ENCODE assay signal across 14 cellular contexts in genomic region chr9:3045153-3045552, GRCh38.
DNase-seq lines count a peak whose midpoint lies in the region; TF ChIP-seq lines count a peak whose summit lies in the region.
"Had no signal": no experiment of that assay in that cellular context is flagged by ENCODE, and none has a peak within 500 bp of the region (broad histone marks: within the 10 kb centered on the region; RNA-seq: fewer than 3 reads in every experiment).

No MANE protein-coding gene starts in this region.

- peak; percentile 86 for TF ChIP-seq EP300 in neural cell (conservative IDR thresholded peaks at IDR 0.05; ENCODE audit: poor library complexity, severe bottlenecking)
- no peak for TF ChIP-seq EP300 in ovary (IDR thresholded peaks at IDR 0.05)

- no peak overlapping the region for H2AFZ ChIP-seq in neural cell (ENCODE audit: low read depth, low read length)
- H2AFZ ChIP-seq: GM23338 had no signal

- CTCF ChIA-PET in RWPE1 (lab: Yijun Ruan, JAX), result no interaction called here

- no peak for TF ChIP-seq POLR2A in ovary (IDR thresholded peaks at IDR 0.05)

- H3K4me2 ChIP-seq in neural cell (ENCODE audit: low read length), result no peak overlapping the region
- H3K4me2 ChIP-seq: A549, GM23338 had no signal

- H3K4me1 ChIP-seq in ovary (ENCODE audit: insufficient read depth), result no peaks in the 10 kb centered on the region
- H3K4me1 ChIP-seq: Caco-2 had no signal

- POLR2A ChIA-PET in RWPE1 (lab: Yijun Ruan, JAX; ENCODE audit: low non-redundant PET), result no interaction called here

- H3K9me2 ChIP-seq in neural cell (ENCODE audit: insufficient read depth, low read length), result no peaks in the 10 kb centered on the region

- no peak for TF ChIP-seq RAD21 in neural cell (conservative IDR thresholded peaks at IDR 0.05)

- WGBS in ovary, 3 donors, result 44 to 68% (median 48%) methylated on average over 1 of the region's 1 CpG

- no peak overlapping the region for H3K27ac ChIP-seq in neural cell (ENCODE audit: low read length)
- no peak overlapping the region for H3K27ac ChIP-seq in RWPE1
- H3K27ac ChIP-seq in ovary, result no peak overlapping the region
- H3K27ac ChIP-seq: A549 had no signal

- H3K9me3 ChIP-seq in neural cell (ENCODE audit: low read length) (no peaks in the 10 kb centered on the region), ovary (no peaks in the 10 kb centered on the region)
- H3K9me3 ChIP-seq: A549, Caco-2 had no signal

- no peaks in the 10 kb centered on the region for H3F3A ChIP-seq in neural cell (ENCODE audit: insufficient read depth, low read length, poor library complexity, severe bottlenecking)

- no peak overlapping the region for H3K9ac ChIP-seq in neural cell (ENCODE audit: low read length)

- H3K4me3 ChIP-seq in neural cell (ENCODE audit: low read length) (no peak overlapping the region), ovary (no peak overlapping the region)
- H3K4me3 ChIP-seq: A549, GM12878, GM23338 had no signal

- intact Hi-C loops in ovary (cut with DNase I), result no loop called here

- DNase-seq in NCI-H2171 (lab: John Stamatoyannopoulos, UW) (peak; percentile 72), NCI-H82 (lab: John Stamatoyannopoulos, UW) (peak; percentile 79), cerebellum (ENCODE audit: low spot score) (peak; percentile 11), RWPE1 (ENCODE audit: low spot score) (no peak), ovary (no peak), mucosa of gallbladder (ENCODE audit: low spot score) (no peak)
- DNase-seq in stimulated activated naive CD4-positive, alpha-beta T cell treated with Interleukin-2 at 50 U/mL for 16 hours (lab: John Stamatoyannopoulos, UW), result no peak
- DNase-seq: Caco-2; CD8-positive, alpha-beta memory T cell; H9 had no signal

- no peaks in the 10 kb centered on the region for H4K20me1 ChIP-seq in neural cell (ENCODE audit: insufficient read depth)

- TF ChIP-seq CTCF in neural cell (IDR thresholded peaks at IDR 0.05; ENCODE audit: poor library complexity, severe bottlenecking) (no peak), RWPE1 (conservative IDR thresholded peaks at IDR 0.05; ENCODE audit: low read depth) (no peak), ovary (IDR thresholded peaks at IDR 0.05) (no peak)

- H3K27me3 ChIP-seq in neural cell (ENCODE audit: insufficient read depth, low read depth, low read length) (no peaks in the 10 kb centered on the region), ovary (no peaks in the 10 kb centered on the region)

- no peaks in the 10 kb centered on the region for H3K36me3 ChIP-seq in neural cell (ENCODE audit: insufficient read depth, low read length)
- H3K36me3 ChIP-seq in ovary, result no peaks in the 10 kb centered on the region

- H3K79me2 ChIP-seq in neural cell (replicated peaks; ENCODE audit: insufficient read depth, low read length), result no peaks in the 10 kb centered on the region

TF ChIP-seq in neural cell, 6 proteins besides CTCF, POLR2A, EP300 and RAD21:
- no peak for TF ChIP-seq MXI1 (conservative IDR thresholded peaks at IDR 0.05; ENCODE audit: poor library complexity, severe bottlenecking)
- no peak for TF ChIP-seq TAF1 (IDR thresholded peaks at IDR 0.05; ENCODE audit: low read depth)
- TF ChIP-seq, protein P1, sequence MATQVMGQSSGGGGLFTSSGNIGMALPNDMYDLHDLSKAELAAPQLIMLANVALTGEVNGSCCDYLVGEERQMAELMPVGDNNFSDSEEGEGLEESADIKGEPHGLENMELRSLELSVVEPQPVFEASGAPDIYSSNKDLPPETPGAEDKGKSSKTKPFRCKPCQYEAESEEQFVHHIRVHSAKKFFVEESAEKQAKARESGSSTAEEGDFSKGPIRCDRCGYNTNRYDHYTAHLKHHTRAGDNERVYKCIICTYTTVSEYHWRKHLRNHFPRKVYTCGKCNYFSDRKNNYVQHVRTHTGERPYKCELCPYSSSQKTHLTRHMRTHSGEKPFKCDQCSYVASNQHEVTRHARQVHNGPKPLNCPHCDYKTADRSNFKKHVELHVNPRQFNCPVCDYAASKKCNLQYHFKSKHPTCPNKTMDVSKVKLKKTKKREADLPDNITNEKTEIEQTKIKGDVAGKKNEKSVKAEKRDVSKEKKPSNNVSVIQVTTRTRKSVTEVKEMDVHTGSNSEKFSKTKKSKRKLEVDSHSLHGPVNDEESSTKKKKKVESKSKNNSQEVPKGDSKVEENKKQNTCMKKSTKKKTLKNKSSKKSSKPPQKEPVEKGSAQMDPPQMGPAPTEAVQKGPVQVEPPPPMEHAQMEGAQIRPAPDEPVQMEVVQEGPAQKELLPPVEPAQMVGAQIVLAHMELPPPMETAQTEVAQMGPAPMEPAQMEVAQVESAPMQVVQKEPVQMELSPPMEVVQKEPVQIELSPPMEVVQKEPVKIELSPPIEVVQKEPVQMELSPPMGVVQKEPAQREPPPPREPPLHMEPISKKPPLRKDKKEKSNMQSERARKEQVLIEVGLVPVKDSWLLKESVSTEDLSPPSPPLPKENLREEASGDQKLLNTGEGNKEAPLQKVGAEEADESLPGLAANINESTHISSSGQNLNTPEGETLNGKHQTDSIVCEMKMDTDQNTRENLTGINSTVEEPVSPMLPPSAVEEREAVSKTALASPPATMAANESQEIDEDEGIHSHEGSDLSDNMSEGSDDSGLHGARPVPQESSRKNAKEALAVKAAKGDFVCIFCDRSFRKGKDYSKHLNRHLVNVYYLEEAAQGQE (IDR thresholded peaks at IDR 0.05; ENCODE audit: borderline replicate concordance), result peak; percentile 59
- no peak for TF ChIP-seq SMC3 (conservative IDR thresholded peaks at IDR 0.05; ENCODE audit: poor library complexity)
- no peak for TF ChIP-seq EZH2 (IDR thresholded peaks at IDR 0.05; ENCODE audit: borderline replicate concordance, insufficient read depth, low read length, poor library complexity, severe bottlenecking)
- TF ChIP-seq POLR2AphosphoS5 (IDR thresholded peaks at IDR 0.05), result peak; percentile 75

Comparison
In these comparisons a context has a peak if more than half of its experiments do, and no peak if none do; other contexts are left out.
1. DNase-seq: peak in NCI-H2171 (single experiment), NCI-H82 (single experiment) and cerebellum (single experiment); none in stimulated activated naive CD4-positive, alpha-beta T cell treated with Interleukin-2 at 50 U/mL for 16 hours (single experiment), RWPE1 (single experiment), ovary (0 of 5) and mucosa of gallbladder (single experiment).